Comparison of ENCODE assay signal across 21 cellular contexts in genomic region chr6:9086331-9086730, GRCh38.
"Had no signal": no experiment of that assay in that cellular context is flagged by ENCODE, and none has a peak within 500 bp of the region (broad histone marks: within the 10 kb centered on the region; RNA-seq: fewer than 3 reads in every experiment).

No MANE protein-coding gene starts in this region.

- ATAC-seq: activated T-cell treated with anti-CD3 and anti-CD28 coated beads, Interleukin-2, amount 50 U/mL, for 72 hours; gastrocnemius medialis; left cardiac atrium; sciatic nerve; stimulated activated effector memory CD8-positive, alpha-beta T cell treated with anti-CD3 and anti-CD28 coated beads, Interleukin-12 subunit alpha, Interleukin-12 subunit beta, amount 100 ng/mL, for 72 hours; stimulated activated naive CD8-positive, alpha-beta T cell treated with anti-CD3 and anti-CD28 coated beads, Interleukin-15, amount 100 ng/mL, for 72 hours had no signal

- H3K4me3 ChIP-seq: gastrocnemius medialis, suprapubic skin, tibial nerve had no signal

- H3K9me3 ChIP-seq: gastrocnemius medialis, suprapubic skin, tibial nerve had no signal

- H3K4me1 Mint-ChIP-seq: naive B cell; stimulated activated effector memory CD8-positive, alpha-beta T cell treated with anti-CD3 and anti-CD28 coated beads, Interleukin-12 subunit alpha, Interleukin-12 subunit beta, amount 100 ng/mL, for 72 hours; stimulated activated naive CD8-positive, alpha-beta T cell treated with anti-CD3 and anti-CD28 coated beads, Interleukin-15, amount 100 ng/mL, for 72 hours had no signal

- H3K36me3 ChIP-seq: gastrocnemius medialis, suprapubic skin, tibial nerve had no signal

- DNase-seq: activated CD4-positive, alpha-beta memory T cell treated with anti-CD3 and anti-CD28 coated beads for 36 hours; activated CD4-positive, alpha-beta T cell treated with anti-CD3 and anti-CD28 coated beads for 48 hours; activated effector memory CD4-positive, alpha-beta T cell treated with anti-CD3 and anti-CD28 coated beads, Interleukin-2, amount 50 U/mL, for 16 hours; activated naive CD4-positive, alpha-beta T cell treated with anti-CD3 and anti-CD28 coated beads, Interleukin-2, amount 10 ng/mL, durations not matched to agents 7 days and 5 days; activated T-cell treated with anti-CD3 and anti-CD28 coated beads, Interleukin-2, amount 50 U/mL, for 72 hours; amygdala; cerebellar nuclear complex; cortex of kidney; erythroblast; gastrocnemius medialis; left cardiac atrium; mesenchymal stem cell; naive B cell; nucleus accumbens; small intestine; stimulated activated CD4-positive, alpha-beta T cell treated with anti-CD3 and anti-CD28 coated beads, Interleukin-2, amount 100 ng/mL, for 24 hours; stimulated activated naive CD8-positive, alpha-beta T cell treated with anti-CD3 and anti-CD28 coated beads, Interleukin-15, amount 100 ng/mL, for 72 hours had no signal

- H3K9me3 Mint-ChIP-seq: activated naive CD4-positive, alpha-beta T cell treated with anti-CD3 and anti-CD28 coated beads, Interleukin-2, amount 10 ng/mL, durations not matched to agents 7 days and 5 days; stimulated activated effector memory CD8-positive, alpha-beta T cell treated with anti-CD3 and anti-CD28 coated beads, Interleukin-12 subunit alpha, Interleukin-12 subunit beta, amount 100 ng/mL, for 72 hours; stimulated activated naive CD8-positive, alpha-beta T cell treated with anti-CD3 and anti-CD28 coated beads, Interleukin-15, amount 100 ng/mL, for 72 hours had no signal

- H3K27ac ChIP-seq: gastrocnemius medialis had no signal

- H3K27me3 Mint-ChIP-seq: activated CD4-positive, alpha-beta memory T cell treated with anti-CD3 and anti-CD28 coated beads for 36 hours; activated naive CD4-positive, alpha-beta T cell treated with anti-CD3 and anti-CD28 coated beads, Interleukin-2, amount 10 ng/mL, durations not matched to agents 7 days and 5 days; naive B cell; stimulated activated naive CD8-positive, alpha-beta T cell treated with anti-CD3 and anti-CD28 coated beads, Interleukin-15, amount 100 ng/mL, for 72 hours had no signal

- H3K27me3 ChIP-seq: gastrocnemius medialis, suprapubic skin, tibial nerve had no signal

- H3K36me3 Mint-ChIP-seq: activated CD4-positive, alpha-beta memory T cell treated with anti-CD3 and anti-CD28 coated beads for 36 hours; activated naive CD4-positive, alpha-beta T cell treated with anti-CD3 and anti-CD28 coated beads, Interleukin-2, amount 10 ng/mL, durations not matched to agents 7 days and 5 days; naive B cell; stimulated activated effector memory CD8-positive, alpha-beta T cell treated with anti-CD3 and anti-CD28 coated beads, Interleukin-12 subunit alpha, Interleukin-12 subunit beta, amount 100 ng/mL, for 72 hours had no signal

- H3K4me3 Mint-ChIP-seq: activated CD4-positive, alpha-beta memory T cell treated with anti-CD3 and anti-CD28 coated beads for 36 hours; activated naive CD4-positive, alpha-beta T cell treated with anti-CD3 and anti-CD28 coated beads, Interleukin-2, amount 10 ng/mL, durations not matched to agents 7 days and 5 days; activated T-cell treated with anti-CD3 and anti-CD28 coated beads, Interleukin-2, amount 50 U/mL, for 72 hours; naive B cell; stimulated activated effector memory CD8-positive, alpha-beta T cell treated with anti-CD3 and anti-CD28 coated beads, Interleukin-12 subunit alpha, Interleukin-12 subunit beta, amount 100 ng/mL, for 72 hours; stimulated activated naive CD8-positive, alpha-beta T cell treated with anti-CD3 and anti-CD28 coated beads, Interleukin-15, amount 100 ng/mL, for 72 hours had no signal

- H3K4me1 ChIP-seq: gastrocnemius medialis, suprapubic skin had no signal

- H3K27ac Mint-ChIP-seq: activated CD4-positive, alpha-beta memory T cell treated with anti-CD3 and anti-CD28 coated beads for 36 hours; activated naive CD4-positive, alpha-beta T cell treated with anti-CD3 and anti-CD28 coated beads, Interleukin-2, amount 10 ng/mL, durations not matched to agents 7 days and 5 days; activated T-cell treated with anti-CD3 and anti-CD28 coated beads, Interleukin-2, amount 50 U/mL, for 72 hours; naive B cell; stimulated activated effector memory CD8-positive, alpha-beta T cell treated with anti-CD3 and anti-CD28 coated beads, Interleukin-12 subunit alpha, Interleukin-12 subunit beta, amount 100 ng/mL, for 72 hours; stimulated activated naive CD8-positive, alpha-beta T cell treated with anti-CD3 and anti-CD28 coated beads, Interleukin-15, amount 100 ng/mL, for 72 hours had no signal
